Comparison of ENCODE assay signal across 8 cellular contexts in genomic region chr6:132530293-132530974, GRCh38. TPM values are rescaled to one million over a fixed set of nuclear protein-coding genes. Genes with fewer than 3 reads are reported as not detected.
DNase-seq lines count a peak whose midpoint lies in the region; ATAC-seq and TF ChIP-seq lines count a peak whose summit lies in the region.

No MANE protein-coding gene starts in this region.

- peak; percentile 93 for ATAC-seq in GM21367 (IDR thresholded peaks at IDR 0.05; ENCODE audit: unreplicated experiment)
- peak; percentile 65 to 76 for ATAC-seq in activated T-cell treated with anti-CD3 and anti-CD28 coated beads, Interleukin-2, amount 50 U/mL, for 72 hours (replicated peaks in 1 of 2)

- TF ChIP-seq POLR2A in thyroid gland (IDR thresholded peaks at IDR 0.05): no peak

- TF ChIP-seq CTCF in fibroblast of pulmonary artery (IDR thresholded peaks at IDR 0.05; ENCODE audit: low read length, missing control alignments) (peak; percentile 68), thyroid gland (IDR thresholded peaks at IDR 0.05) (peak; percentile 66 to 96 (median 74))

- DNase-seq in COR-L47 (lab: John Stamatoyannopoulos, UW) (peak; percentile 12), OCI-M1 (lab: John Stamatoyannopoulos, UW) (peak; percentile 83), fibroblast of pulmonary artery (ENCODE audit: low read depth) (peak; percentile 78), non-pigmented ciliary epithelial cell (ENCODE audit: low read depth) (peak; percentile 26), thyroid gland (peak; percentile 23 to 54)
- DNase-seq in activated T-cell treated with anti-CD3 and anti-CD28 coated beads, Interleukin-2, amount 50 U/mL, for 72 hours: peak; percentile 70 to 75

- H3K9me3 ChIP-seq in HUES48 (ENCODE audit: control insufficient read depth, insufficient read depth, low read length) (no peaks in the 10 kb centered on the region), thyroid gland (no peaks in the 10 kb centered on the region)

- H3K4me3 ChIP-seq in HUES48 (ENCODE audit: low read depth, low read length): 0 out of 2 replicates have a peak overlapping the region, but pooled peaks have one; percentile 29
- no peak overlapping the region for H3K4me3 ChIP-seq in fibroblast of pulmonary artery (replicated peaks; ENCODE audit: low read depth, low read length)
- no peak overlapping the region for H3K4me3 ChIP-seq in thyroid gland (replicated peaks in 1 of 3)

- H3K4me1 Mint-ChIP-seq in activated T-cell treated with anti-CD3 and anti-CD28 coated beads, Interleukin-2, amount 50 U/mL, for 72 hours (ENCODE audit: low read depth): no peaks in the 10 kb centered on the region

- H3K36me3 Mint-ChIP-seq in activated T-cell treated with anti-CD3 and anti-CD28 coated beads, Interleukin-2, amount 50 U/mL, for 72 hours (ENCODE audit: insufficient read depth in 2 of 2): no peaks in the 10 kb centered on the region

- H3K27me3 Mint-ChIP-seq in activated T-cell treated with anti-CD3 and anti-CD28 coated beads, Interleukin-2, amount 50 U/mL, for 72 hours (ENCODE audit: low read depth): peaks cover 8% of the 10 kb centered on the region

- 10 to 13% methylated on average over 9 of the region's 9 CpGs for WGBS in thyroid gland, 2 donors

- H3K36me3 ChIP-seq in HUES48 (ENCODE audit: control insufficient read depth, insufficient read depth, low read length): no peaks in the 10 kb centered on the region
- no peaks in the 10 kb centered on the region for H3K36me3 ChIP-seq in thyroid gland

- H3K27me3 ChIP-seq in HUES48 (ENCODE audit: control insufficient read depth, insufficient read depth, low read length): no peaks in the 10 kb centered on the region
- peaks cover 3% of the 10 kb centered on the region for H3K27me3 ChIP-seq in thyroid gland

- H3K9me3 Mint-ChIP-seq in activated T-cell treated with anti-CD3 and anti-CD28 coated beads, Interleukin-2, amount 50 U/mL, for 72 hours: no peaks in the 10 kb centered on the region

- H3K4me1 ChIP-seq in HUES48 (ENCODE audit: control insufficient read depth, insufficient read depth, low read length) (peaks cover 9% of the 10 kb centered on the region; the same call in 1 of the 2 replicates), thyroid gland (no peaks in the 10 kb centered on the region)

- no peak overlapping the region for H3K9ac ChIP-seq in HUES48 (ENCODE audit: low read depth, low read length)

- peak overlapping the region in 1 of 2 donors; percentile 31 for H3K4me3 Mint-ChIP-seq in activated T-cell treated with anti-CD3 and anti-CD28 coated beads, Interleukin-2, amount 50 U/mL, for 72 hours

- H3K27ac ChIP-seq in HUES48 (ENCODE audit: low read depth, low read length) (no peak overlapping the region), thyroid gland (no peak overlapping the region)

- H3K27ac Mint-ChIP-seq in activated T-cell treated with anti-CD3 and anti-CD28 coated beads, Interleukin-2, amount 50 U/mL, for 72 hours: no peak overlapping the region

- intact Hi-C loops in thyroid gland (cut with DNase I): no loop called here

RNA-seq across cellular contexts. Expression of gene TAAR9, which starts 7.6 kb away (rescaled TPM):
- not detected for total RNA-seq in activated T-cell treated with anti-CD3 and anti-CD28 coated beads, Interleukin-2, amount 50 U/mL, for 72 hours
- total RNA-seq in thyroid gland: not detected

RNA-seq across cellular contexts. Expression of gene STX7, which starts 17.5 kb away (rescaled TPM):
- 10 to 100 TPM; 10.6 to 15.3 TPM for total RNA-seq in activated T-cell treated with anti-CD3 and anti-CD28 coated beads, Interleukin-2, amount 50 U/mL, for 72 hours
- 10 to 100 TPM; 45.7 to 70.6 (median 53.2) TPM for total RNA-seq in thyroid gland

RNA-seq across cellular contexts. Expression of gene TAAR8, which starts 22.0 kb away (rescaled TPM):
- total RNA-seq in activated T-cell treated with anti-CD3 and anti-CD28 coated beads, Interleukin-2, amount 50 U/mL, for 72 hours: not detected
- not detected for total RNA-seq in thyroid gland

RNA-seq across cellular contexts. Expression of gene TAAR6, which starts 39.7 kb away (rescaled TPM):
- not detected for total RNA-seq in activated T-cell treated with anti-CD3 and anti-CD28 coated beads, Interleukin-2, amount 50 U/mL, for 72 hours
- total RNA-seq in thyroid gland: not detected

RNA-seq across cellular contexts. Expression of gene TAAR5, which starts 59.1 kb away (rescaled TPM):
- total RNA-seq in activated T-cell treated with anti-CD3 and anti-CD28 coated beads, Interleukin-2, amount 50 U/mL, for 72 hours: not detected
- total RNA-seq in thyroid gland: not detected

Comparison
In these comparisons a context has a peak if more than half of its experiments do, and no peak if none do; other contexts are left out.
1. DNase-seq: peak in every context shown above with its lines; median percentile 83 in OCI-M1; 78 in fibroblast of pulmonary artery; 72 in activated T-cell treated with anti-CD3 and anti-CD28 coated beads, Interleukin-2, amount 50 U/mL, for 72 hours; 38 in thyroid gland; 26 in non-pigmented ciliary epithelial cell; 12 in COR-L47.